Comparison of ENCODE assay signal across 17 cellular contexts in the genomic region with DNA sequence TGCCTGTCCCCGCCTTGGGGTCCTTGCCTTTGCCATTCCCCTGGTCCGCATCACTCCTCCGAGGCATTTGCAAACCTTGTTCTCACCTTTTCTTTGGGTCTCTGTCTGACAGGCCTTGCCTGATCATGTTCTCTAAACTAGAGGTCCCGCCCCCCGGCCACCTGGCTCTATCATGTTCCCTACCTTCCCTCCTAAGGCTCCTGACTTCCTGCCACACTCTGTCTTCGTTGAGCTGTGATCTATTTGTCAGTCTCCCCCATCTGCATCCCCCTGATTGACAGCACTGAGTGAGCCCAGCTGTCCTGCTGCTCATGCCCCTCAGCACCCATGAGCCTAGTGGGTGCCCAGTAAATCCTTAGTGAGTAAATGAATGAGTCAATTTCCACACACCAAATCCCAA. TPM values are rescaled to one million over a fixed set of nuclear protein-coding genes. Genes with fewer than 3 reads are reported as not detected.
DNase-seq lines count a peak whose midpoint lies in the region; ATAC-seq, FAIRE-seq and TF ChIP-seq lines count a peak whose summit lies in the region.
"Had no signal": no experiment of that assay in that cellular context is flagged by ENCODE, and none has a peak within 500 bp of the region (broad histone marks: within the 10 kb centered on the region; RNA-seq: fewer than 3 reads in every experiment).

No MANE protein-coding gene starts in this region.

- H4K8ac ChIP-seq in mesendoderm (ENCODE audit: low read depth, low read length), result no peak overlapping the region

- peaks cover 0 to 81% (median 45%) of the 10 kb centered on the region in 12 donors for H3K4me1 ChIP-seq in heart left ventricle
- peaks cover 4 to 13% of the 10 kb centered on the region in 2 experiments; a peak in 4 of 5 replicates for H3K4me1 ChIP-seq in K562 (replicated peaks in 1 of 2; ENCODE audit: control insufficient read depth in 2 of 2, insufficient read depth in 2 of 2, low read length in 2 of 2)
- peaks cover 9% of the 10 kb centered on the region for H3K4me1 ChIP-seq in mesendoderm (ENCODE audit: control insufficient read depth, low read depth, low read length)
- peaks cover 0 to 14% (median 7%) of the 10 kb centered on the region in 4 donors for H3K4me1 ChIP-seq in transverse colon

- H3K9me3 ChIP-seq in heart left ventricle (no peaks in the 10 kb centered on the region), K562 (replicated peaks; ENCODE audit: control insufficient read depth, insufficient read depth, low read depth, low read length) (no peaks in the 10 kb centered on the region), transverse colon (no peaks in the 10 kb centered on the region)

- no peaks in the 10 kb centered on the region for H3K36me3 ChIP-seq in heart left ventricle
- H3K36me3 ChIP-seq in K562 (ENCODE audit: control insufficient read depth, insufficient read depth, low read length), result no peaks in the 10 kb centered on the region
- no peaks in the 10 kb centered on the region for H3K36me3 ChIP-seq in mesendoderm (ENCODE audit: control insufficient read depth, insufficient read depth, low read length)
- H3K36me3 ChIP-seq in transverse colon, result no peaks in the 10 kb centered on the region

- H3K9ac ChIP-seq in K562 (ENCODE audit: insufficient read depth in 1 of 2, low read depth in 2 of 2, low read length in 2 of 2) (no peak overlapping the region), mesendoderm (ENCODE audit: low read length) (no peak overlapping the region)

- no peaks in the 10 kb centered on the region for H3K79me1 ChIP-seq in mesendoderm (ENCODE audit: low read length)

- H3K27ac ChIP-seq in heart left ventricle, result peak overlapping the region; percentile 7 to 82 (median 71)
- no peak overlapping the region for H3K27ac ChIP-seq in K562 (ENCODE audit: extremely low read depth, low read depth, low read length)
- no peak overlapping the region for H3K27ac ChIP-seq in mesendoderm (ENCODE audit: low read depth, low read length)
- peak overlapping the region; percentile 4 to 47 (median 27) for H3K27ac ChIP-seq in transverse colon
- H3K27ac ChIP-seq: C4-2B, PC-9 had no signal

- TF ChIP-seq RAD21 in K562 (CRISPR knock-in tag; conservative IDR thresholded peaks at IDR 0.05 in 1 of 2, IDR thresholded peaks at IDR 0.05 in 1 of 2), result no peak

- H3K79me2 ChIP-seq in K562 (ENCODE audit: control insufficient read depth, insufficient read depth, low read length), result no peaks in the 10 kb centered on the region
- H3K79me2 ChIP-seq in mesendoderm (ENCODE audit: control insufficient read depth, insufficient read depth, low read length), result no peaks in the 10 kb centered on the region

- H4K5ac ChIP-seq in mesendoderm (ENCODE audit: low read length), result no peak overlapping the region

- H2BK5ac ChIP-seq in mesendoderm (ENCODE audit: low read length), result no peak overlapping the region

- no peak for ATAC-seq in heart left ventricle
- no peak for ATAC-seq in K562
- ATAC-seq: stimulated activated naive B cell treated with anti-CD40 and anti-IgM and Interleukin-4, amounts not matched to agents 10 μg/mL and 1 μg/mL and 100 μg/mL, for 72 hours had no signal

- TF ChIP-seq POLR2A in heart left ventricle (IDR thresholded peaks at IDR 0.05), result no peak
- no peak for TF ChIP-seq POLR2A in K562 (conservative IDR thresholded peaks at IDR 0.05)
- no peak for TF ChIP-seq POLR2A in transverse colon (IDR thresholded peaks at IDR 0.05)

- 72 to 83% (median 75%) methylated on average over 6 of the region's 6 CpGs for WGBS in heart left ventricle, 4 donors
- WGBS in K562 (ENCODE audit: insufficient coverage, low coverage, missing lambda C conversion rate), result 9% methylated on average over 6 of the region's 6 CpGs
- whole genome bisulfite sequencing in mesendoderm (ENCODE audit: extremely low coverage, insufficient coverage, low lambda C conversion rate), result no CpG with 5 or more reads among the region's 6 CpGs
- WGBS in transverse colon (ENCODE audit: low coverage in 1 of 2), 2 donors, result 63 to 66% methylated on average over 4 to 6 of the region's 6 CpGs

- TF ChIP-seq CTCF in heart left ventricle (IDR thresholded peaks at IDR 0.05), result no peak
- no peak for TF ChIP-seq CTCF in K562 (IDR thresholded peaks at IDR 0.05 in 2 of 3, conservative IDR thresholded peaks at IDR 0.05 in 1 of 3; ENCODE audit: insufficient read depth in 2 of 3, low read depth in 1 of 3, low read length in 3 of 3)
- TF ChIP-seq CTCF in transverse colon (IDR thresholded peaks at IDR 0.05), result no peak

- no peak overlapping the region for H2AFZ ChIP-seq in K562 (ENCODE audit: low read depth, low read length)
- H2AFZ ChIP-seq: PC-9 had no signal

- no peak overlapping the region for H2BK15ac ChIP-seq in mesendoderm (replicated peaks; ENCODE audit: low read depth)

- in situ Hi-C loops in K562 (cut with MboI) (no loop called here), transverse colon (cut with MboI; ENCODE audit: low pct_ligation_motif_present in 1 of 4, low pct_unique_long_range_greater_than_20kb in 1 of 4, low sequenced_read_pairs in 3 of 4) (no loop called here)

- no peak overlapping the region for H3K18ac ChIP-seq in mesendoderm (ENCODE audit: low read length)

- CTCF ChIA-PET in K562 (lab: Yijun Ruan, JAX; ENCODE audit: low intra/inter-chr PET ratio), result no interaction called here

- no peak overlapping the region for H2AK5ac ChIP-seq in mesendoderm (ENCODE audit: low read length)

- no peaks in the 10 kb centered on the region for H3K27me3 ChIP-seq in heart left ventricle
- H3K27me3 ChIP-seq in K562 (ENCODE audit: control insufficient read depth in 2 of 2, insufficient read depth in 2 of 2, low read length in 2 of 2), result peaks cover 3 to 21% of the 10 kb centered on the region in 2 experiments; a peak in 3 of 5 replicates
- no peaks in the 10 kb centered on the region for H3K27me3 ChIP-seq in mesendoderm (ENCODE audit: insufficient read depth, low read length, poor library complexity)
- H3K27me3 ChIP-seq in transverse colon, result peaks cover 9% of the 10 kb centered on the region

- H3K9me1 ChIP-seq in K562 (ENCODE audit: control insufficient read depth, insufficient read depth, low read length), result no peaks in the 10 kb centered on the region

- no TSS peak for BruUV-seq in K562 (replicated peaks; lab: Mats Ljungman, UMichigan)

- H4K20me1 ChIP-seq in K562 (replicated peaks; ENCODE audit: control insufficient read depth, insufficient read depth, low read length), result no peaks in the 10 kb centered on the region

- intact Hi-C loops in heart left ventricle (cut with DNase I) (loop anchor here in 1 of 10 donors (2.0 kb wide), 1 partner anchor 23 kb away; a partner anchor contains a TSS), cardiac septum (cut with DNase I) (no loop called here), K562 (cut with micrococcal nuclease) (no loop called here), transverse colon (cut with DNase I; ENCODE audit: low total_unique reads) (no loop called here)

- H3K56ac ChIP-seq in mesendoderm (ENCODE audit: low read length), result no peak overlapping the region

- POLR2A ChIA-PET in K562 (lab: Yijun Ruan, JAX), result no interaction called here

- H3K4ac ChIP-seq in mesendoderm (ENCODE audit: low read depth, low read length), result no peak overlapping the region

- H3K4me3 ChIP-seq in heart left ventricle, result no peak overlapping the region
- no peak overlapping the region for H3K4me3 ChIP-seq in K562
- H3K4me3 ChIP-seq in mesendoderm (ENCODE audit: low read length), result no peak overlapping the region
- no peak overlapping the region for H3K4me3 ChIP-seq in transverse colon
- H3K4me3 ChIP-seq: PC-9 had no signal

- H3K4me2 ChIP-seq in K562 (ENCODE audit: insufficient read depth, low read length) (no peak overlapping the region), mesendoderm (ENCODE audit: low read length) (no peak overlapping the region)
- H3K4me2 ChIP-seq: PC-9 had no signal

- H3K23ac ChIP-seq in mesendoderm (ENCODE audit: low read length), result no peak overlapping the region

- TF ChIP-seq EP300 in K562 (IDR thresholded peaks at IDR 0.05; ENCODE audit: low read length) (no peak), transverse colon (IDR thresholded peaks at IDR 0.05; ENCODE audit: low read depth) (no peak)

- H2BK120ac ChIP-seq in mesendoderm (ENCODE audit: low read depth, low read length), result no peak overlapping the region

- FAIRE-seq in K562 (lab: Jason Lieb, UNC), result no peak

- DNase-seq in heart left ventricle (no peak), cardiac septum (ENCODE audit: low spot score) (no peak), K562 (ENCODE audit: extremely low read depth in 1 of 4, low spot score in 3 of 4) (no peak), mesendoderm (peak; percentile 27), transverse colon (no peak), T-helper 9 cell (no peak), cerebellar cortex (ENCODE audit: low spot score) (no peak), SIG-M5 (lab: John Stamatoyannopoulos, UW) (no peak)
- DNase-seq: activated CD4-positive, alpha-beta T cell treated with anti-CD3 and anti-CD28 coated beads for 1 hour; cerebellar nuclear complex; effector memory CD4-positive, alpha-beta T cell; natural killer cell; NCI-H526 treated with DMSO at 0.1 percent for 48 hours; PC-9; stimulated activated naive B cell treated with anti-CD40 and anti-IgM and Interleukin-4, amounts not matched to agents 10 μg/mL and 1 μg/mL and 100 μg/mL, for 72 hours had no signal

RNA-seq across cellular contexts. Expression of a gene that starts 22.8 kb away (rescaled TPM):
- total RNA-seq in heart left ventricle, result 10 to 100 TPM; 11.6 to 37.9 (median 15.8) TPM
- polyA plus RNA-seq in heart left ventricle, result 10 to 100 TPM in 1 of 2 donors, 1 to 10 TPM in 1; 5.9 to 11.7 TPM
- total RNA-seq in cardiac septum, result 15.5 TPM
- not detected in 2 replicates for total RNA-seq in K562 (2011; cell fraction: chromatin; rRNA removed; ENCODE audit: low replicate concordance)
- not detected in 2 replicates for total RNA-seq in K562 (2011; cell fraction: nucleolus; rRNA removed)
- total RNA-seq in K562 (2011; cell fraction: nucleoplasm; rRNA removed), result not detected in 2 replicates
- not detected in 2 replicates for total RNA-seq in K562 (2014; rRNA removed)
- total RNA-seq in K562 (2014; rRNA removed; fragmentation: Illumina TruSeq; extraction: Trizol), result not detected in 2 replicates
- not detected in 2 replicates for total RNA-seq in K562 (2015; rRNA removed; fragmentation: Illumina TruSeq; extraction: Trizol)
- total RNA-seq in K562 (2021), result not detected in 2 replicates
- polyA plus RNA-seq in K562 (2011; rRNA removed), result not detected in 2 replicates
- 0.07 TPM in 1 of 2 replicates, not detected in the other for polyA plus RNA-seq in K562 (2011; cell fraction: cytosol; rRNA removed)
- 0.30 TPM in 1 of 2 replicates, not detected in the other for polyA plus RNA-seq in K562 (2011; cell fraction: nucleus; rRNA removed)
- 0.03 and 0.07 TPM in 2 replicates for polyA plus RNA-seq in K562 (2012)
- polyA plus RNA-seq in K562 (2014; fragmentation: Illumina TruSeq; extraction: Trizol), result not detected in 2 replicates
- under 1 TPM in 1 of 2 experiments, not detected in 1; 0.06 TPM for polyA plus RNA-seq in K562 (2014; fragmentation: Nextera tagmentation; extraction: Ambion mirVana)
- polyA plus RNA-seq in K562 (2014; rRNA removed), result not detected in 2 replicates
- not detected in 2 replicates for polyA minus RNA-seq in K562 (2011; rRNA and poly(A)+ RNA removed)
- not detected in 2 replicates for polyA minus RNA-seq in K562 (2011; cell fraction: cytosol; rRNA and poly(A)+ RNA removed)
- polyA minus RNA-seq in K562 (2011; cell fraction: nucleus; rRNA and poly(A)+ RNA removed), result not detected in 2 replicates
- 0.56 TPM for polyA plus RNA-seq in mesendoderm (2013, experiment 1 of 2)
- 0.56 TPM for polyA plus RNA-seq in mesendoderm (2013, experiment 2 of 2)
- 1 to 10 TPM; 1.5 to 8.6 (median 3.7) TPM for total RNA-seq in transverse colon
- total RNA-seq: PC-9, progenitor cell of endocrine pancreas had no signal

Comparison
In these comparisons a context has a peak if more than half of its experiments do, and no peak if none do; other contexts are left out.
1. H3K27ac ChIP-seq: peak in heart left ventricle (12 of 12) and transverse colon (4 of 4); none in K562 (single experiment) and mesendoderm (single experiment).